25 cellular contexts compared by ENCODE assay signal in the genomic region with DNA sequence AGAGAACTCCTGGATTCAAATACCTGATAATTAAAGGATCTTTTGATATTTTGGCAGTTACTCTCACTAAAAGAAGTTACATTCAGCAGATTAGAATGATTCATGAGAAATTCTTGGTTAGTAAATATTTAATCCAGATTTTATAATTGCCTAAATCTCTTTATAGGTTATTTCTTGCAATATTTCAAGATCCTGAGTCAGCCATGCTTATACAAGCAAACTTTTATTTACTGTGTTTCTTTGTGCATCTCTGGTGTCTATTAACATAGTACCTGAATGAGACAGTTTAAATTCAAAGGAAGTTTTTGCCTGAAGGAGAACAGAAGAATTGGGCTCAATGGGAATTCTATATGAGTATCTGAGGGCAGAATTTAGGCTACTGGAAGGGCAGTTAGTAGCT.
DNase-seq lines count a peak whose midpoint lies in the region; ATAC-seq, FAIRE-seq and TF ChIP-seq lines count a peak whose summit lies in the region.
"Had no signal": no experiment of that assay in that cellular context is flagged by ENCODE, and none has a peak within 500 bp of the region (broad histone marks: within the 10 kb centered on the region; RNA-seq: fewer than 3 reads in every experiment).

No MANE protein-coding gene starts in this region.

- no peak overlapping the region for H3K9ac ChIP-seq in mesendoderm (ENCODE audit: low read length)
- H3K9ac ChIP-seq: BLaER1 had no signal

- no peak overlapping the region for H3K4me2 ChIP-seq in mesendoderm (ENCODE audit: low read length)
- H3K4me2 ChIP-seq: BLaER1 had no signal

- no peaks in the 10 kb centered on the region for H3K4me1 ChIP-seq in ACC112 (ENCODE audit: control insufficient read depth, insufficient read depth, low read length, unreplicated experiment)
- no peaks in the 10 kb centered on the region for H3K4me1 ChIP-seq in mesendoderm (ENCODE audit: control insufficient read depth, low read depth, low read length)
- H3K4me1 ChIP-seq: BLaER1 had no signal

- DNase-seq in RCC 7860 (ENCODE audit: low spot score), result no peak
- no peak for DNase-seq in foreskin fibroblast
- no peak for DNase-seq in Right ventricle myocardium superior
- no peak for DNase-seq in mesendoderm
- DNase-seq: 8988T; ACHN; BE2C; C1 segment of cervical spinal cord; CD4-positive, alpha-beta memory T cell; CD4-positive, CD25-positive, alpha-beta regulatory T cell; CD8-positive, alpha-beta memory T cell; COR-L47; DMS 273 treated with DMSO at 0.1 percent for 48 hours; DMS153; DMS53; DMS79; DND-41; EL; GDM1 had no signal

- no peak overlapping the region for H4K8ac ChIP-seq in mesendoderm (ENCODE audit: low read depth, low read length)

- H3K79me2 ChIP-seq in ACC112 (ENCODE audit: control insufficient read depth, insufficient read depth, low read length, unreplicated experiment), result no peaks in the 10 kb centered on the region
- H3K79me2 ChIP-seq in mesendoderm (ENCODE audit: control insufficient read depth, insufficient read depth, low read length), result no peaks in the 10 kb centered on the region

- no peak overlapping the region for H3K27ac ChIP-seq in ACC112 (ENCODE audit: low read depth, low read length)
- no peak overlapping the region for H3K27ac ChIP-seq in mesendoderm (ENCODE audit: low read depth, low read length)
- H3K27ac ChIP-seq: BLaER1 had no signal

- H3K79me1 ChIP-seq in mesendoderm (ENCODE audit: low read length), result no peaks in the 10 kb centered on the region

- intact Hi-C loops in Right ventricle myocardium superior (cut with DNase I), result no loop called here

- H3K56ac ChIP-seq in mesendoderm (ENCODE audit: low read length), result no peak overlapping the region

- H3K4ac ChIP-seq in mesendoderm (ENCODE audit: low read depth, low read length), result no peak overlapping the region

- H3K4me3 ChIP-seq in ACC112 (ENCODE audit: low read depth, low read length) (no peak overlapping the region), foreskin fibroblast (ENCODE audit: low read depth in 1 of 2, low read length in 2 of 2) (no peak overlapping the region), mesendoderm (ENCODE audit: low read length) (no peak overlapping the region)
- H3K4me3 ChIP-seq: BLaER1, GM12878 had no signal

- no peak overlapping the region for H3K23ac ChIP-seq in mesendoderm (ENCODE audit: low read length)

- H3K36me3 ChIP-seq in ACC112 (ENCODE audit: insufficient read depth, low read length), result no peaks in the 10 kb centered on the region
- no peaks in the 10 kb centered on the region for H3K36me3 ChIP-seq in mesendoderm (ENCODE audit: control insufficient read depth, insufficient read depth, low read length)
- H3K36me3 ChIP-seq: BE2C, BLaER1 had no signal

- ATAC-seq in Right ventricle myocardium superior (ENCODE audit: poor library complexity), result no peak
- ATAC-seq: GM12878 had no signal

- H2BK5ac ChIP-seq in mesendoderm (ENCODE audit: low read length), result no peak overlapping the region

- H3K27me3 ChIP-seq in ACC112 (ENCODE audit: insufficient read depth, low read length) (no peaks in the 10 kb centered on the region), mesendoderm (ENCODE audit: insufficient read depth, low read length, poor library complexity) (no peaks in the 10 kb centered on the region)
- H3K27me3 ChIP-seq: BE2C, BLaER1 had no signal

- H2AFZ ChIP-seq in ACC112 (ENCODE audit: low read length, unreplicated experiment), result peak overlapping the region; percentile 29

- no peak overlapping the region for H3K18ac ChIP-seq in mesendoderm (ENCODE audit: low read length)

- H2AK5ac ChIP-seq in mesendoderm (ENCODE audit: low read length), result no peak overlapping the region

- H4K5ac ChIP-seq in mesendoderm (ENCODE audit: low read length), result no peak overlapping the region

- no peak overlapping the region for H2BK120ac ChIP-seq in mesendoderm (ENCODE audit: low read depth, low read length)

- FAIRE-seq in RCC 7860 (lab: Jason Lieb, UNC), result peak; percentile 52
- FAIRE-seq: A204.1, GM12878, GM12892, GM18507 had no signal

- TF ChIP-seq CTCF in foreskin fibroblast (IDR thresholded peaks at IDR 0.05; ENCODE audit: low read depth, low read length), result no peak

- no peak overlapping the region for H2BK15ac ChIP-seq in mesendoderm (replicated peaks; ENCODE audit: low read depth)
